Comparison of ENCODE assay signal across 8 cellular contexts in genomic region chr16:19717319-19717718, GRCh38. TPM values are rescaled to one million over a fixed set of nuclear protein-coding genes. Genes with fewer than 3 reads are reported as not detected.
DNase-seq lines count a peak whose midpoint lies in the region; ATAC-seq and TF ChIP-seq lines count a peak whose summit lies in the region.

No MANE protein-coding gene starts in this region.

- TF ChIP-seq CTCF in GM12875 (IDR thresholded peaks at IDR 0.05; ENCODE audit: borderline replicate concordance, insufficient read depth, low read depth, low read length) (no peak), fibroblast of mammary gland (conservative IDR thresholded peaks at IDR 0.05; ENCODE audit: control insufficient read depth, insufficient read depth, low read depth, low read length) (no peak)

- peaks cover 11% of the 10 kb centered on the region for H3K36me3 ChIP-seq in rectal smooth muscle tissue (ENCODE audit: control insufficient read depth, insufficient read depth, low read length)

- peak overlapping the region; percentile 65 for H3K27ac ChIP-seq in rectal smooth muscle tissue (ENCODE audit: low read depth, low read length)

- H3K27me3 ChIP-seq in rectal smooth muscle tissue (ENCODE audit: control insufficient read depth, insufficient read depth, low read length), result no peaks in the 10 kb centered on the region

- DNase-seq in SK-N-DZ (ENCODE audit: low spot score) (peak; percentile 28), fibroblast of mammary gland (ENCODE audit: low read depth) (peak; percentile 13), NCI-H1417 treated with DMSO at 0.1 percent for 48 hours (lab: John Stamatoyannopoulos, UW) (no peak)

- H3K4me3 ChIP-seq in GM12875 (ENCODE audit: low read depth, low read length) (peak overlapping the region; percentile 69), fibroblast of mammary gland (ENCODE audit: control insufficient read depth, low read depth, low read length) (peak overlapping the region; percentile 75), rectal smooth muscle tissue (ENCODE audit: low read length) (peak overlapping the region; percentile 90)

- H3K9ac ChIP-seq in rectal smooth muscle tissue (ENCODE audit: low read length), result no peak overlapping the region

- H3K4me1 ChIP-seq in rectal smooth muscle tissue (ENCODE audit: control insufficient read depth, insufficient read depth, low read length), result peaks cover 3% of the 10 kb centered on the region

- ATAC-seq in GM19324 (IDR thresholded peaks at IDR 0.05; ENCODE audit: low FRiP score, unreplicated experiment) (no peak), GM21381 (IDR thresholded peaks at IDR 0.05; ENCODE audit: unreplicated experiment) (no peak), GM21723 (IDR thresholded peaks at IDR 0.05; ENCODE audit: unreplicated experiment) (no peak)

RNA-seq across cellular contexts. Expression of gene KNOP1, which starts 0.7 kb away (rescaled TPM):
- polyA plus RNA-seq in SK-N-DZ (2014; cell fraction: cytosol; rRNA removed), result 29.6 and 40.8 TPM in 2 replicates
- polyA plus RNA-seq in SK-N-DZ (2014; cell fraction: nucleus; rRNA removed), result 27.0 and 29.2 TPM in 2 replicates

RNA-seq across cellular contexts. Expression of gene IQCK, which starts 0.8 kb away (rescaled TPM):
- 5.8 and 7.0 TPM in 2 replicates for polyA plus RNA-seq in SK-N-DZ (2014; cell fraction: cytosol; rRNA removed)
- polyA plus RNA-seq in SK-N-DZ (2014; cell fraction: nucleus; rRNA removed), result 7.5 and 13.1 TPM in 2 replicates
